20 cellular contexts compared by ENCODE assay signal in the genomic region with DNA sequence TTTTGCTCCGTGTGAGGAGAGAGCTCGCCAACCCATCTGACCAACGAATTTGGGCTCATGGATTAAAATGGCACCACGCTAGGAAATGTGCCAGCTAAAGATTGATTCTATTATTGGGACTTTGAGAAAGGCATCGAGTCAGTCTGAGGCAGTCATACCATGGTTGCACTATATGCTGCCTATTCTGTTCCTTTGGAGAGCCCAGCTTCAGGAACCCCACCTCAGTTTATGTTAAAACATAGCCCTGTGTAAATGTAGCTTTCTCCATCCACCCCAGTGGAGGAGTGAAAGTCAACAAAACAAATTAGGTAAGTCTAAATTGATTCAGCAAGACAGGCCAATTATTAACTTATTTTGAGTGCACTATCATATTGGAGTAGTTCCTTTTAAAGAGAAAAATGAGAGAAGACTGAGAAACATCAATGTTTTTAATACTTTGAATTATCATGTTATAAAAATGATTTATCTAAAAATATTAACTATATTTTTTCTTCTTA. TPM values are rescaled to one million over a fixed set of nuclear protein-coding genes. Genes with fewer than 3 reads are reported as not detected.
DNase-seq lines count a peak whose midpoint lies in the region; ATAC-seq and TF ChIP-seq lines count a peak whose summit lies in the region.
"Had no signal": no experiment of that assay in that cellular context is flagged by ENCODE, and none has a peak within 500 bp of the region (broad histone marks: within the 10 kb centered on the region; RNA-seq: fewer than 3 reads in every experiment).

No MANE protein-coding gene starts in this region.

- peaks cover 9% of the 10 kb centered on the region for H3K4me1 Mint-ChIP-seq in GM23338
- no peaks in the 10 kb centered on the region for H3K4me1 Mint-ChIP-seq in activated naive CD4-positive, alpha-beta T cell treated with anti-CD3 and anti-CD28 coated beads for 36 hours (ENCODE audit: low read depth)
- H3K4me1 Mint-ChIP-seq: CD8-positive, alpha-beta memory T cell had no signal

- H3K9me3 Mint-ChIP-seq in GM23338, result no peaks in the 10 kb centered on the region
- no peaks in the 10 kb centered on the region for H3K9me3 Mint-ChIP-seq in activated naive CD4-positive, alpha-beta T cell treated with anti-CD3 and anti-CD28 coated beads for 36 hours

- H3K36me3 ChIP-seq in GM23338 (ENCODE audit: insufficient read depth), result no peaks in the 10 kb centered on the region

- H3K9me2 ChIP-seq in GM23338 (ENCODE audit: insufficient read depth), result no peaks in the 10 kb centered on the region

- no peak for TF ChIP-seq CTCF in GM23338 (conservative IDR thresholded peaks at IDR 0.05; ENCODE audit: low read depth in 2 of 2)

- H2AFZ ChIP-seq in GM23338, result peak overlapping the region; percentile 73

- H3K4me3 ChIP-seq in GM23338, result no peak overlapping the region
- H3K4me3 ChIP-seq: SK-N-MC had no signal

- 0 out of 2 replicates have a peak, but pooled peaks cover 4% of the 10 kb centered on the region for H3K4me1 ChIP-seq in GM23338 (ENCODE audit: insufficient read depth)

- no peak overlapping the region for H3K4me2 ChIP-seq in GM23338

- no peak overlapping the region for H3K27ac Mint-ChIP-seq in GM23338
- no peak overlapping the region for H3K27ac Mint-ChIP-seq in activated naive CD4-positive, alpha-beta T cell treated with anti-CD3 and anti-CD28 coated beads for 36 hours
- H3K27ac Mint-ChIP-seq: CD8-positive, alpha-beta memory T cell had no signal

- no peaks in the 10 kb centered on the region for H3K36me3 Mint-ChIP-seq in GM23338 (ENCODE audit: low read depth)
- H3K36me3 Mint-ChIP-seq in activated naive CD4-positive, alpha-beta T cell treated with anti-CD3 and anti-CD28 coated beads for 36 hours (ENCODE audit: low read depth), result no peaks in the 10 kb centered on the region
- H3K36me3 Mint-ChIP-seq: CD8-positive, alpha-beta memory T cell had no signal

- H3K79me2 ChIP-seq in GM23338 (replicated peaks; ENCODE audit: insufficient read depth), result no peaks in the 10 kb centered on the region

- CTCF ChIA-PET in activated naive CD4-positive, alpha-beta T cell treated with anti-CD3 and anti-CD28 coated beads for 36 hours (lab: Charles Lee), result no interaction called here

- H3F3A ChIP-seq in GM23338 (replicated peaks; ENCODE audit: low read depth), result no peaks in the 10 kb centered on the region

- DNase-seq in GM23338 (ENCODE audit: low spot score), result no peak
- DNase-seq in epithelial cell of prostate (ENCODE audit: low read depth, low spot score), result no peak
- no peak for DNase-seq in left lobe of liver (ENCODE audit: low spot score)
- peak; percentile 62 for DNase-seq in renal cortical epithelial cell (ENCODE audit: low read depth)
- no peak for DNase-seq in activated naive CD4-positive, alpha-beta T cell treated with anti-CD3 and anti-CD28 coated beads for 36 hours
- DNase-seq: CD8-positive, alpha-beta memory T cell; H7; Kasumi-1; NCI-H1694 treated with DMSO at 0.1 percent for 48 hours; NCI-H446; NCI-H526; OCI-M1; SHP77 treated with DMSO at 0.1 percent for 48 hours had no signal

- ATAC-seq in GM23338 (no peak), left lobe of liver (peak; percentile 53), GM18511 (IDR thresholded peaks at IDR 0.05; ENCODE audit: unreplicated experiment) (no peak), GM21367 (IDR thresholded peaks at IDR 0.05; ENCODE audit: unreplicated experiment) (no peak)

- H3K27me3 ChIP-seq in GM23338 (ENCODE audit: insufficient read depth), result no peaks in the 10 kb centered on the region

- H3K4me3 Mint-ChIP-seq in GM23338, result no peak overlapping the region
- H3K4me3 Mint-ChIP-seq in activated naive CD4-positive, alpha-beta T cell treated with anti-CD3 and anti-CD28 coated beads for 36 hours, result no peak overlapping the region
- H3K4me3 Mint-ChIP-seq: CD8-positive, alpha-beta memory T cell had no signal

- intact Hi-C loops in activated naive CD4-positive, alpha-beta T cell treated with anti-CD3 and anti-CD28 coated beads for 36 hours (cut with micrococcal nuclease), result loop anchor here (5.0 to 10.0 kb wide), 2 partner anchors 995 to 1307 kb away; no protein-coding TSS in a partner anchor

- peaks cover 3% of the 10 kb centered on the region for H3K27me3 Mint-ChIP-seq in GM23338 (ENCODE audit: insufficient read depth, low read depth, poor library complexity)
- H3K27me3 Mint-ChIP-seq in activated naive CD4-positive, alpha-beta T cell treated with anti-CD3 and anti-CD28 coated beads for 36 hours (ENCODE audit: low read depth), result peaks cover 4% of the 10 kb centered on the region

- H3K27ac ChIP-seq in GM23338 (ENCODE audit: low read depth) (no peak overlapping the region), epithelial cell of prostate (peak overlapping the region; percentile 99)
- H3K27ac ChIP-seq: C4-2B, SK-N-MC had no signal

- no peaks in the 10 kb centered on the region for H4K20me1 ChIP-seq in GM23338 (replicated peaks; ENCODE audit: insufficient read depth)

TF ChIP-seq in GM23338, 12 proteins besides CTCF, POLR2A, EP300 and RAD21 (continues in another document):
- TF ChIP-seq, protein P1, sequence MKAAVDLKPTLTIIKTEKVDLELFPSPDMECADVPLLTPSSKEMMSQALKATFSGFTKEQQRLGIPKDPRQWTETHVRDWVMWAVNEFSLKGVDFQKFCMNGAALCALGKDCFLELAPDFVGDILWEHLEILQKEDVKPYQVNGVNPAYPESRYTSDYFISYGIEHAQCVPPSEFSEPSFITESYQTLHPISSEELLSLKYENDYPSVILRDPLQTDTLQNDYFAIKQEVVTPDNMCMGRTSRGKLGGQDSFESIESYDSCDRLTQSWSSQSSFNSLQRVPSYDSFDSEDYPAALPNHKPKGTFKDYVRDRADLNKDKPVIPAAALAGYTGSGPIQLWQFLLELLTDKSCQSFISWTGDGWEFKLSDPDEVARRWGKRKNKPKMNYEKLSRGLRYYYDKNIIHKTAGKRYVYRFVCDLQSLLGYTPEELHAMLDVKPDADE (IDR thresholded peaks at IDR 0.05), result no peak
- no peak for TF ChIP-seq EZH2phosphoT487 (IDR thresholded peaks at IDR 0.05; ENCODE audit: unreplicated experiment)

RNA-seq across cellular contexts. Expression of a gene that starts 24.5 kb away (rescaled TPM):
- total RNA-seq in GM23338 (2014; rRNA removed; shearing (Covaris generic)), result not detected in 2 replicates
- polyA plus RNA-seq in GM23338 (2016; fragmentation: Nextera tagmentation; extraction: Ambion mirVana), result not detected in 2 replicates
- total RNA-seq in left lobe of liver, result not detected
- not detected in 2 replicates for total RNA-seq in renal cortical epithelial cell
- total RNA-seq in activated naive CD4-positive, alpha-beta T cell treated with anti-CD3 and anti-CD28 coated beads for 36 hours, result not detected
- total RNA-seq: CD8-positive, alpha-beta memory T cell; Daoy; H7; MCF 10A; RPMI7951 had no signal
- polyA plus RNA-seq: CD8-positive, alpha-beta memory T cell had no signal

RNA-seq across cellular contexts. Expression of a gene that starts 51.2 kb away (rescaled TPM):
- total RNA-seq in GM23338 (2014; rRNA removed; shearing (Covaris generic)), result not detected in 2 replicates
- not detected in 2 replicates for polyA plus RNA-seq in GM23338 (2016; fragmentation: Nextera tagmentation; extraction: Ambion mirVana)
- total RNA-seq in left lobe of liver, result not detected
- total RNA-seq in renal cortical epithelial cell, result not detected in 2 replicates
- not detected for total RNA-seq in activated naive CD4-positive, alpha-beta T cell treated with anti-CD3 and anti-CD28 coated beads for 36 hours
- total RNA-seq: CD8-positive, alpha-beta memory T cell; Daoy; H7; MCF 10A; RPMI7951 had no signal
- polyA plus RNA-seq: CD8-positive, alpha-beta memory T cell had no signal
